Comparison of ENCODE assay signal across 10 cellular contexts in genomic region chr3:40299721-40300335, GRCh38. TPM values are rescaled to one million over a fixed set of nuclear protein-coding genes. Genes with fewer than 3 reads are reported as not detected.
A peak's percentile ranks its signal among the peaks of the same experiment; 100 is the strongest.
DNase-seq lines count a peak whose midpoint lies in the region; ATAC-seq and TF ChIP-seq lines count a peak whose summit lies in the region.
"Had no signal": no experiment of that assay in that cellular context is flagged by ENCODE, and none has a peak within 500 bp of the region (broad histone marks: within the 10 kb centered on the region; RNA-seq: fewer than 3 reads in every experiment).

No MANE protein-coding gene starts in this region.

- peak overlapping the region; percentile 23 for H3K4me2 ChIP-seq in fibroblast of lung (ENCODE audit: extremely low read depth, insufficient read depth, low read length)

- no peak for ATAC-seq in GM19455 (IDR thresholded peaks at IDR 0.05; ENCODE audit: unreplicated experiment)

- no peaks in the 10 kb centered on the region for H4K20me1 ChIP-seq in fibroblast of lung (ENCODE audit: control insufficient read depth, extremely low read depth, insufficient read depth, low read length)

- no peak overlapping the region for H3K9ac ChIP-seq in fibroblast of lung (ENCODE audit: insufficient read depth, low read length)

- no peak for TF ChIP-seq CTCF in fibroblast of lung (conservative IDR thresholded peaks at IDR 0.05 in 1 of 2, IDR thresholded peaks at IDR 0.05 in 1 of 2; ENCODE audit: low read depth in 1 of 2, low read length in 2 of 2)
- no peak for TF ChIP-seq CTCF in neutrophil (IDR thresholded peaks at IDR 0.05)

- H3K9me3 ChIP-seq in fibroblast of lung (ENCODE audit: control insufficient read depth, insufficient read depth, low read depth, low read length): no peaks in the 10 kb centered on the region
- no peaks in the 10 kb centered on the region for H3K9me3 ChIP-seq in neutrophil

- H3K27ac ChIP-seq in fibroblast of lung (ENCODE audit: insufficient read depth, low read length) (peak overlapping the region; percentile 63), neutrophil (peak overlapping the region; percentile 80)

- H2AFZ ChIP-seq in fibroblast of lung (ENCODE audit: low read length): no peak overlapping the region

- peaks cover 6% of the 10 kb centered on the region for H3K4me1 ChIP-seq in fibroblast of lung (ENCODE audit: control insufficient read depth, extremely low read depth, insufficient read depth, low read length)
- H3K4me1 ChIP-seq in neutrophil (ENCODE audit: control insufficient read depth in 1 of 2, insufficient read depth in 1 of 2, low read depth in 1 of 2, low read length in 1 of 2): peaks cover 29 to 38% of the 10 kb centered on the region in 2 experiments

- H3K36me3 ChIP-seq in fibroblast of lung (ENCODE audit: control insufficient read depth, insufficient read depth, low read length): no peaks in the 10 kb centered on the region
- no peaks in the 10 kb centered on the region for H3K36me3 ChIP-seq in neutrophil

- H3K4me3 ChIP-seq in fibroblast of lung (replicated peaks in 1 of 4; ENCODE audit: control extremely low read depth in 1 of 4, insufficient read depth in 1 of 4, low read depth in 3 of 4, low read length in 4 of 4): no peak overlapping the region
- peak overlapping the region; percentile 16 to 49 for H3K4me3 ChIP-seq in neutrophil (ENCODE audit: low read depth in 1 of 2, low read length in 1 of 2)

- DNase-seq in GDM1 (lab: John Stamatoyannopoulos, UW): peak; percentile 62
- DNase-seq in RPMI7951 (ENCODE audit: low read depth): peak; percentile 83
- DNase-seq in fibroblast of lung (ENCODE audit: low read depth in 2 of 2): peak; percentile 76
- DNase-seq in COLO829 (ENCODE audit: low spot score): no peak
- DNase-seq in D341Med (ENCODE audit: low spot score): no peak
- DNase-seq in LoVo (ENCODE audit: low spot score): no peak
- DNase-seq: caudate nucleus, NCI-H446 had no signal

- H3K27me3 ChIP-seq in fibroblast of lung (ENCODE audit: control insufficient read depth, insufficient read depth, low read length) (no peaks in the 10 kb centered on the region), neutrophil (no peaks in the 10 kb centered on the region)

- no peaks in the 10 kb centered on the region for H3K79me2 ChIP-seq in fibroblast of lung (ENCODE audit: control insufficient read depth, insufficient read depth, low read length)

RNA-seq across cellular contexts. Expression of gene EIF1B, which starts 9.7 kb away (rescaled TPM):
- 30.6 and 42.2 TPM in 2 replicates for total RNA-seq in RPMI7951 (2014; rRNA removed; shearing (Covaris generic))
- 20.0 and 24.8 TPM in 2 replicates for total RNA-seq in fibroblast of lung
- polyA plus RNA-seq in fibroblast of lung: 34.5 and 36.7 TPM in 2 replicates
- 41.7 and 44.7 TPM in 2 replicates for polyA plus RNA-seq in fibroblast of lung (2012)
- polyA minus RNA-seq in fibroblast of lung (ENCODE audit: low replicate concordance): 4.2 TPM in 1 of 2 replicates, not detected in the other

Comparison
In these comparisons a context has a peak if more than half of its experiments do, and no peak if none do; other contexts are left out.
1. DNase-seq: peak in GDM1 (single experiment), RPMI7951 (single experiment) and fibroblast of lung (2 of 2); none in COLO829 (single experiment), D341Med (single experiment) and LoVo (single experiment).
2. H3K4me3 ChIP-seq: peak in neutrophil (2 of 2); none in fibroblast of lung (0 of 4).